ENCODE assay signal across 1 cellular context in genomic region chr1:39102537-39103320, GRCh38.
TF ChIP-seq lines count a peak whose summit lies in the region.

No MANE protein-coding gene starts in this region.

TF ChIP-seq in H1, 55 proteins besides CTCF, POLR2A, EP300 and RAD21:
- TF ChIP-seq CHD7 (IDR thresholded peaks at IDR 0.05; ENCODE audit: insufficient replicate concordance, low read length), result peak; percentile 59
- TF ChIP-seq POU5F1 (IDR thresholded peaks at IDR 0.05; ENCODE audit: low read depth, low read length), result 0 out of 2 replicates have a peak, but pooled peaks have one; percentile 29
- no peak for TF ChIP-seq TAF7 (optimal IDR thresholded peaks at IDR 0.05; ENCODE audit: borderline replicate concordance, low read depth, low read length)
- 0 out of 4 replicates have a peak, but pooled peaks of 1 of the 2 experiments have one; percentile 62 for TF ChIP-seq SIN3A (conservative IDR thresholded peaks at IDR 0.05 in 1 of 2, IDR thresholded peaks at IDR 0.05 in 1 of 2; ENCODE audit: low read depth in 1 of 2, low read length in 2 of 2)
- no peak for TF ChIP-seq ZNF274 (IDR thresholded peaks at IDR 0.05; ENCODE audit: borderline replicate concordance, extremely low read depth, low read length)
- no peak for TF ChIP-seq CREB1 (IDR thresholded peaks at IDR 0.05)
- TF ChIP-seq EGR1 (IDR thresholded peaks at IDR 0.05; ENCODE audit: borderline replicate concordance, low read depth, low read length), result no peak
- no peak for TF ChIP-seq ATF2 (IDR thresholded peaks at IDR 0.05; ENCODE audit: low read length)
- no peak for TF ChIP-seq SIX5 (IDR thresholded peaks at IDR 0.05; ENCODE audit: low read depth, low read length)
- 0 out of 2 replicates have a peak, but pooled peaks have one; percentile 30 for TF ChIP-seq SP1 (IDR thresholded peaks at IDR 0.05; ENCODE audit: low read depth, low read length)
- no peak for TF ChIP-seq JUN (IDR thresholded peaks at IDR 0.05; ENCODE audit: low read depth, low read length)
- TF ChIP-seq YY1 (IDR thresholded peaks at IDR 0.05; ENCODE audit: low read depth, low read length), result 0 out of 2 replicates have a peak, but pooled peaks have one; percentile 39
- TF ChIP-seq TAF1 (IDR thresholded peaks at IDR 0.05; ENCODE audit: low read depth, low read length), result peak; percentile 22; the same call in 1 of the 2 replicates
- 0 out of 4 replicates have a peak, but pooled peaks of 1 of the 2 experiments have one; percentile 6 for TF ChIP-seq HDAC2 (IDR thresholded peaks at IDR 0.05; ENCODE audit: borderline replicate concordance in 1 of 2, low read depth in 2 of 2, low read length in 2 of 2)
- TF ChIP-seq GTF2F1 (IDR thresholded peaks at IDR 0.05; ENCODE audit: borderline replicate concordance, low read depth, low read length), result no peak
- no peak for TF ChIP-seq CEBPB (IDR thresholded peaks at IDR 0.05; ENCODE audit: low read depth, low read length)
